In genomic region chr5:10306806-10307205, GRCh38 we compare ENCODE assay signal across 7 cellular contexts. TPM values are rescaled to one million over a fixed set of nuclear protein-coding genes. Genes with fewer than 3 reads are reported as not detected.
DNase-seq lines count a peak whose midpoint lies in the region; ATAC-seq, FAIRE-seq and TF ChIP-seq lines count a peak whose summit lies in the region.

No MANE protein-coding gene starts in this region.

- FAIRE-seq in small intestine (lab: Jason Lieb, UNC): no peak
- no peak for FAIRE-seq in urothelium cell line (lab: Jason Lieb, UNC)

- no peak for DNase-seq in right atrium auricular region (ENCODE audit: low spot score)
- DNase-seq in small intestine: peak; percentile 31
- DNase-seq in urothelium cell line (ENCODE audit: low spot score): no peak

- H3K27ac ChIP-seq in HUES6 (ENCODE audit: low read depth, low read length) (no peak overlapping the region), right atrium auricular region (peak overlapping the region; percentile 81 to 87), small intestine (ENCODE audit: low read depth in 1 of 2, low read length in 1 of 2) (peak overlapping the region; percentile 90 to 92)

- peak overlapping the region; percentile 81 for H3K9ac ChIP-seq in HUES6 (ENCODE audit: low read length)

- TF ChIP-seq CTCF in WI38 (IDR thresholded peaks at IDR 0.05; ENCODE audit: low read depth, low read length): no peak
- no peak for TF ChIP-seq CTCF in right atrium auricular region (IDR thresholded peaks at IDR 0.05)

- ATAC-seq in HG02870 (IDR thresholded peaks at IDR 0.05; ENCODE audit: unreplicated experiment): no peak
- ATAC-seq in HG03571 (IDR thresholded peaks at IDR 0.05; ENCODE audit: unreplicated experiment): no peak

- 35 to 60% (median 42%) methylated on average over 8 of the region's 8 CpGs for WGBS in small intestine, 3 donors

- peaks cover 22% of the 10 kb centered on the region for H3K4me1 ChIP-seq in HUES6 (ENCODE audit: control insufficient read depth, insufficient read depth, low read length)
- peaks cover 0 to 19% of the 10 kb centered on the region in 2 donors for H3K4me1 ChIP-seq in right atrium auricular region
- peaks cover 2 to 15% of the 10 kb centered on the region in 2 donors for H3K4me1 ChIP-seq in small intestine (ENCODE audit: control insufficient read depth in 2 of 2, insufficient read depth in 1 of 2, low read depth in 1 of 2, low read length in 1 of 2)

- H3K4me3 ChIP-seq in HUES6 (ENCODE audit: low read depth, low read length) (peak overlapping the region; percentile 81), WI38 (ENCODE audit: low read depth, low read length) (peak overlapping the region; percentile 58), right atrium auricular region (peak overlapping the region; percentile 67 to 68), small intestine (ENCODE audit: low read depth in 1 of 2, low read length in 2 of 2) (peak overlapping the region in 1 of 2 donors; percentile 79)

- H3K9me3 ChIP-seq in HUES6 (ENCODE audit: control insufficient read depth, insufficient read depth, low read depth, low read length): no peaks in the 10 kb centered on the region
- no peaks in the 10 kb centered on the region for H3K9me3 ChIP-seq in right atrium auricular region
- H3K9me3 ChIP-seq in small intestine (ENCODE audit: control insufficient read depth, low read depth): no peaks in the 10 kb centered on the region

- H3K27me3 ChIP-seq in HUES6 (ENCODE audit: control insufficient read depth, insufficient read depth, low read length) (peaks cover 5% of the 10 kb centered on the region; the same call in 1 of the 2 replicates), right atrium auricular region (no peaks in the 10 kb centered on the region), small intestine (ENCODE audit: control insufficient read depth in 2 of 2, insufficient read depth in 2 of 2, low read length in 2 of 2) (peaks cover 0 to 3% of the 10 kb centered on the region in 2 donors)

- H3K36me3 ChIP-seq in HUES6 (ENCODE audit: control insufficient read depth, insufficient read depth, low read length): no peaks in the 10 kb centered on the region
- no peaks in the 10 kb centered on the region for H3K36me3 ChIP-seq in right atrium auricular region
- H3K36me3 ChIP-seq in small intestine (ENCODE audit: control insufficient read depth in 2 of 2, insufficient read depth in 2 of 2, low read length in 2 of 2): no peaks in the 10 kb centered on the region

RNA-seq across cellular contexts. Expression of gene CMBL, which starts 0.9 kb away (rescaled TPM):
- 10 to 100 TPM in 1 of 2 donors, 1 to 10 TPM in 1; 5.9 to 20.7 TPM for total RNA-seq in right atrium auricular region
- polyA plus RNA-seq in small intestine: 100 to 1,000 TPM in 2 of 3 donors, 10 to 100 TPM in 1; 93.7 to 516 (median 230) TPM

RNA-seq across cellular contexts. Expression of gene MARCHF6, which starts 46.7 kb away (rescaled TPM):
- total RNA-seq in right atrium auricular region: 100 to 1,000 TPM in 1 of 2 donors, 10 to 100 TPM in 1; 89.5 to 103 TPM
- 100 to 1,000 TPM in 1 of 3 donors, 10 to 100 TPM in 2; 39.6 to 109 (median 59.2) TPM for polyA plus RNA-seq in small intestine

RNA-seq across cellular contexts. Expression of gene CCT5, which starts 56.7 kb away (rescaled TPM):
- total RNA-seq in right atrium auricular region: 100 to 1,000 TPM in 1 of 2 donors, 10 to 100 TPM in 1; 88.4 to 140 TPM
- 100 to 1,000 TPM; 101 to 226 (median 138) TPM for polyA plus RNA-seq in small intestine

RNA-seq across cellular contexts. Expression of gene ATPSCKMT, which starts 57.1 kb away (rescaled TPM):
- 10 to 100 TPM in 1 of 2 donors, 1 to 10 TPM in 1; 6.6 to 12.4 TPM for total RNA-seq in right atrium auricular region
- 10 to 100 TPM in 1 of 3 donors, 1 to 10 TPM in 2; 7.6 to 13.7 (median 8.6) TPM for polyA plus RNA-seq in small intestine
